ENCODE assay signal across 18 cellular contexts in genomic region chr2:170377469-170378207, GRCh38.
DNase-seq lines count a peak whose midpoint lies in the region; ATAC-seq and TF ChIP-seq lines count a peak whose summit lies in the region.
"Had no signal": no experiment of that assay in that cellular context is flagged by ENCODE, and none has a peak within 500 bp of the region (broad histone marks: within the 10 kb centered on the region; RNA-seq: fewer than 3 reads in every experiment).

No MANE protein-coding gene starts in this region.

- H3K9me3 ChIP-seq in HCT116 (ENCODE audit: control insufficient read depth in 1 of 2, insufficient read depth in 1 of 2, low read depth in 1 of 2, low read length in 2 of 2) (no peaks in the 10 kb centered on the region), left ventricle myocardium inferior (replicated peaks) (no peaks in the 10 kb centered on the region)
- H3K9me3 ChIP-seq: lower lobe of right lung, vagina had no signal

- H2BK15ac ChIP-seq in mesendoderm (replicated peaks; ENCODE audit: low read depth): no peak overlapping the region

- 96% methylated on average over 2 of the region's 8 CpGs for WGBS in mesendoderm (ENCODE audit: extremely low coverage, insufficient coverage, low lambda C conversion rate)

- TF ChIP-seq RAD21 in HCT116 (IDR thresholded peaks at IDR 0.05; ENCODE audit: low read depth): peak; percentile 44; the same call in 1 of the 2 replicates

- no peak overlapping the region for H4K5ac ChIP-seq in mesendoderm (ENCODE audit: low read length)

- no TSS peak for BruUV-seq in HCT116 (replicated peaks; lab: Mats Ljungman, UMichigan)

- TF ChIP-seq CTCF in 22Rv1 (IDR thresholded peaks at IDR 0.05) (0 out of 2 replicates have a peak, but pooled peaks have one; percentile 12), HCT116 (IDR thresholded peaks at IDR 0.05 in 2 of 3, conservative IDR thresholded peaks at IDR 0.05 in 1 of 3; ENCODE audit: borderline replicate concordance in 1 of 3, insufficient read depth in 1 of 3, low read depth in 2 of 3, low read length in 2 of 3) (peak; percentile 22 to 40 (median 25); a peak in 3 of 6 replicates), chondrocyte (IDR thresholded peaks at IDR 0.05) (peak; percentile 75), left ventricle myocardium inferior (IDR thresholded peaks at IDR 0.05; ENCODE audit: borderline replicate concordance) (no peak)

- H3K9ac ChIP-seq in HCT116 (ENCODE audit: low read length) (no peak overlapping the region), mesendoderm (ENCODE audit: low read length) (no peak overlapping the region)

- no peak overlapping the region for H3K27ac Mint-ChIP-seq in chondrocyte (ENCODE audit: unreplicated experiment)
- H3K27ac Mint-ChIP-seq in activated naive CD8-positive, alpha-beta T cell treated with anti-CD3 and anti-CD28 coated beads, Interleukin-2, amount 50 U/mL, for 24 hours: no peak overlapping the region
- H3K27ac Mint-ChIP-seq: activated CD4-positive, alpha-beta T cell treated with anti-CD3 and anti-CD28 coated beads, Interleukin-2, amount 10 ng/mL, durations not matched to agents 7 days and 5 days; activated naive CD8-positive, alpha-beta T cell treated with anti-CD3 and anti-CD28 coated beads, Interleukin-2, amount 10 ng/mL, durations not matched to agents 7 days and 5 days; IgD-negative memory B cell; stimulated activated effector memory CD8-positive, alpha-beta T cell treated with anti-CD3 and anti-CD28 coated beads, Interleukin-12 subunit alpha, Interleukin-12 subunit beta, amount 100 ng/mL, for 72 hours had no signal

- H3K27me3 Mint-ChIP-seq in chondrocyte (ENCODE audit: low read depth): peaks cover 52% of the 10 kb centered on the region
- H3K27me3 Mint-ChIP-seq in activated naive CD8-positive, alpha-beta T cell treated with anti-CD3 and anti-CD28 coated beads, Interleukin-2, amount 50 U/mL, for 24 hours: peaks cover 26% of the 10 kb centered on the region

- no peak overlapping the region for H3K56ac ChIP-seq in mesendoderm (ENCODE audit: low read length)

- RAD21 ChIA-PET in HCT116 (lab: Charles Lee; ENCODE audit: low non-redundant PET in 1 of 2, low total read pairs in 2 of 2, uncharacterized antibody in 2 of 2, unreplicated experiment in 2 of 2): no interaction called here

- ATAC-seq in HCT116 (no peak), HG02798 (IDR thresholded peaks at IDR 0.05; ENCODE audit: poor library complexity, unreplicated experiment) (no peak)
- ATAC-seq in activated naive CD8-positive, alpha-beta T cell treated with anti-CD3 and anti-CD28 coated beads, Interleukin-2, amount 50 U/mL, for 24 hours: no peak
- ATAC-seq: activated T-cell treated with anti-CD3 and anti-CD28 coated beads, Interleukin-2, amount 50 U/mL, for 4 hours; lower lobe of right lung; stimulated activated effector memory CD8-positive, alpha-beta T cell treated with anti-CD3 and anti-CD28 coated beads, Interleukin-12 subunit alpha, Interleukin-12 subunit beta, amount 100 ng/mL, for 72 hours had no signal

- no peaks in the 10 kb centered on the region for H3K4me1 ChIP-seq in HCT116 (ENCODE audit: control insufficient read depth in 1 of 2, insufficient read depth in 2 of 2, low read length in 2 of 2)
- H3K4me1 ChIP-seq in mesendoderm (ENCODE audit: control insufficient read depth, low read depth, low read length): peaks cover 2% of the 10 kb centered on the region
- no peaks in the 10 kb centered on the region for H3K4me1 ChIP-seq in left ventricle myocardium inferior
- H3K4me1 ChIP-seq: lower lobe of right lung had no signal

- no peak overlapping the region for H3K4me2 ChIP-seq in HCT116 (ENCODE audit: low read length)
- H3K4me2 ChIP-seq in mesendoderm (ENCODE audit: low read length): no peak overlapping the region

- no peak overlapping the region for H3K4me3 Mint-ChIP-seq in chondrocyte (ENCODE audit: unreplicated experiment)
- no peak overlapping the region for H3K4me3 Mint-ChIP-seq in activated naive CD8-positive, alpha-beta T cell treated with anti-CD3 and anti-CD28 coated beads, Interleukin-2, amount 50 U/mL, for 24 hours
- H3K4me3 Mint-ChIP-seq: activated CD4-positive, alpha-beta T cell treated with anti-CD3 and anti-CD28 coated beads, Interleukin-2, amount 10 ng/mL, durations not matched to agents 7 days and 5 days; activated naive CD8-positive, alpha-beta T cell treated with anti-CD3 and anti-CD28 coated beads, Interleukin-2, amount 10 ng/mL, durations not matched to agents 7 days and 5 days; activated T-cell treated with anti-CD3 and anti-CD28 coated beads, Interleukin-2, amount 50 U/mL, for 4 hours; IgD-negative memory B cell; stimulated activated effector memory CD8-positive, alpha-beta T cell treated with anti-CD3 and anti-CD28 coated beads, Interleukin-12 subunit alpha, Interleukin-12 subunit beta, amount 100 ng/mL, for 72 hours had no signal

- TF ChIP-seq POLR2A in HCT116 (IDR thresholded peaks at IDR 0.05; ENCODE audit: borderline replicate concordance, extremely low read depth, insufficient read depth, insufficient read length): no peak

- H3K79me2 ChIP-seq in HCT116 (ENCODE audit: insufficient read depth, low read length): no peaks in the 10 kb centered on the region
- no peaks in the 10 kb centered on the region for H3K79me2 ChIP-seq in mesendoderm (ENCODE audit: control insufficient read depth, insufficient read depth, low read length)

- no peaks in the 10 kb centered on the region for H3K27me3 ChIP-seq in HCT116 (ENCODE audit: insufficient read depth, low read length)
- no peaks in the 10 kb centered on the region for H3K27me3 ChIP-seq in mesendoderm (ENCODE audit: insufficient read depth, low read length, poor library complexity)
- H3K27me3 ChIP-seq in left ventricle myocardium inferior (ENCODE audit: low read depth): peaks cover 74% of the 10 kb centered on the region
- H3K27me3 ChIP-seq: vagina had no signal

- H3K18ac ChIP-seq in mesendoderm (ENCODE audit: low read length): peak overlapping the region; percentile 84

- no peaks in the 10 kb centered on the region for H3K4me1 Mint-ChIP-seq in chondrocyte (ENCODE audit: low read depth)
- H3K4me1 Mint-ChIP-seq in activated naive CD8-positive, alpha-beta T cell treated with anti-CD3 and anti-CD28 coated beads, Interleukin-2, amount 50 U/mL, for 24 hours: peaks cover 14% of the 10 kb centered on the region
- H3K4me1 Mint-ChIP-seq: IgD-negative memory B cell; stimulated activated effector memory CD8-positive, alpha-beta T cell treated with anti-CD3 and anti-CD28 coated beads, Interleukin-12 subunit alpha, Interleukin-12 subunit beta, amount 100 ng/mL, for 72 hours had no signal

- H3K36me3 ChIP-seq in HCT116 (ENCODE audit: control insufficient read depth in 1 of 2, insufficient read depth in 2 of 2, low read length in 2 of 2) (no peaks in the 10 kb centered on the region), mesendoderm (ENCODE audit: control insufficient read depth, insufficient read depth, low read length) (no peaks in the 10 kb centered on the region), left ventricle myocardium inferior (no peaks in the 10 kb centered on the region)
- H3K36me3 ChIP-seq: lower lobe of right lung, vagina had no signal

- H2AK5ac ChIP-seq in mesendoderm (ENCODE audit: low read length): no peak overlapping the region

- H2BK120ac ChIP-seq in mesendoderm (ENCODE audit: low read depth, low read length): no peak overlapping the region

- H3K23ac ChIP-seq in mesendoderm (ENCODE audit: low read length): no peak overlapping the region

- no peaks in the 10 kb centered on the region for H3K9me3 Mint-ChIP-seq in chondrocyte (ENCODE audit: low read depth)
- H3K9me3 Mint-ChIP-seq in activated naive CD8-positive, alpha-beta T cell treated with anti-CD3 and anti-CD28 coated beads, Interleukin-2, amount 50 U/mL, for 24 hours: no peaks in the 10 kb centered on the region
- H3K9me3 Mint-ChIP-seq: activated CD4-positive, alpha-beta T cell treated with anti-CD3 and anti-CD28 coated beads, Interleukin-2, amount 10 ng/mL, durations not matched to agents 7 days and 5 days; activated T-cell treated with anti-CD3 and anti-CD28 coated beads, Interleukin-2, amount 50 U/mL, for 4 hours; IgD-negative memory B cell; stimulated activated effector memory CD8-positive, alpha-beta T cell treated with anti-CD3 and anti-CD28 coated beads, Interleukin-12 subunit alpha, Interleukin-12 subunit beta, amount 100 ng/mL, for 72 hours had no signal

- H3K9me2 ChIP-seq in HCT116 (ENCODE audit: insufficient read depth): no peaks in the 10 kb centered on the region

- H3K4me3 ChIP-seq in HCT116 (replicated peaks in 1 of 2; ENCODE audit: low read depth in 1 of 2, low read length in 2 of 2): no peak overlapping the region
- no peak overlapping the region for H3K4me3 ChIP-seq in mesendoderm (ENCODE audit: low read length)
- no peak overlapping the region for H3K4me3 ChIP-seq in left ventricle myocardium inferior
- H3K4me3 ChIP-seq: lower lobe of right lung, vagina had no signal

- DNase-seq in HCT116 (ENCODE audit: low read depth, low spot score): no peak
- DNase-seq in chondrocyte (ENCODE audit: low spot score): no peak
- DNase-seq in mesendoderm: no peak
- no peak for DNase-seq in amygdala (lab: John Stamatoyannopoulos, UW)
- no peak for DNase-seq in activated naive CD8-positive, alpha-beta T cell treated with anti-CD3 and anti-CD28 coated beads, Interleukin-2, amount 50 U/mL, for 24 hours
- no peak for DNase-seq in left ventricle myocardium inferior
- DNase-seq: activated CD4-positive, alpha-beta T cell treated with anti-CD3 and anti-CD28 coated beads, Interleukin-2, amount 10 ng/mL, durations not matched to agents 7 days and 5 days; activated naive CD8-positive, alpha-beta T cell treated with anti-CD3 and anti-CD28 coated beads, Interleukin-2, amount 10 ng/mL, durations not matched to agents 7 days and 5 days; activated T-cell treated with anti-CD3 and anti-CD28 coated beads, Interleukin-2, amount 50 U/mL, for 4 hours; erythroblast; lower lobe of right lung; NCI-H1417; T-helper 9 cell had no signal

- no peak overlapping the region for H3K27ac ChIP-seq in 22Rv1
- no peak overlapping the region for H3K27ac ChIP-seq in HCT116 (ENCODE audit: low read depth, low read length)
- H3K27ac ChIP-seq in mesendoderm (ENCODE audit: low read depth, low read length): no peak overlapping the region
- no peak overlapping the region for H3K27ac ChIP-seq in left ventricle myocardium inferior (replicated peaks)
- H3K27ac ChIP-seq: lower lobe of right lung, vagina had no signal

- H2AFZ ChIP-seq in HCT116 (ENCODE audit: low read depth, low read length, poor library complexity, severe bottlenecking): no peak overlapping the region

- no peak overlapping the region for H4K8ac ChIP-seq in mesendoderm (ENCODE audit: low read depth, low read length)

- no peaks in the 10 kb centered on the region for H3K36me3 Mint-ChIP-seq in chondrocyte (ENCODE audit: low read depth)
- no peaks in the 10 kb centered on the region for H3K36me3 Mint-ChIP-seq in activated naive CD8-positive, alpha-beta T cell treated with anti-CD3 and anti-CD28 coated beads, Interleukin-2, amount 50 U/mL, for 24 hours (ENCODE audit: low read depth)
- H3K36me3 Mint-ChIP-seq: IgD-negative memory B cell; stimulated activated effector memory CD8-positive, alpha-beta T cell treated with anti-CD3 and anti-CD28 coated beads, Interleukin-12 subunit alpha, Interleukin-12 subunit beta, amount 100 ng/mL, for 72 hours had no signal

- POLR2A ChIA-PET in HCT116 (lab: Charles Lee): interaction anchor here (0.6 kb wide), 1 partner anchor 440 kb away, joined by 4 read pairs; no protein-coding TSS in a partner anchor

- H4K20me1 ChIP-seq in HCT116 (ENCODE audit: insufficient read depth): no peaks in the 10 kb centered on the region

- CTCF ChIA-PET in HCT116 (lab: Charles Lee): interaction anchor here (0.6 to 3.1 kb wide), 7 partner anchors 8 to 438 kb away, joined by 3 to 24 read pairs (median 4); partner anchors contain the start of gene GAD1

- H3K4ac ChIP-seq in mesendoderm (ENCODE audit: low read depth, low read length): no peak overlapping the region

- H3K79me1 ChIP-seq in mesendoderm (ENCODE audit: low read length): no peaks in the 10 kb centered on the region

- H2BK5ac ChIP-seq in mesendoderm (ENCODE audit: low read length): no peak overlapping the region

- intact Hi-C loops in HCT116 (cut with micrococcal nuclease): no loop called here
- intact Hi-C loops in left ventricle myocardium inferior (cut with micrococcal nuclease): no loop called here
